9 cellular contexts compared by ENCODE assay signal in genomic region chr12:122982494-122982850, GRCh38. TPM values are rescaled to one million over a fixed set of nuclear protein-coding genes. Genes with fewer than 3 reads are reported as not detected.
DNase-seq lines count a peak whose midpoint lies in the region; ATAC-seq and TF ChIP-seq lines count a peak whose summit lies in the region.
"Had no signal": no experiment of that assay in that cellular context is flagged by ENCODE, and none has a peak within 500 bp of the region (broad histone marks: within the 10 kb centered on the region; RNA-seq: fewer than 3 reads in every experiment).

No MANE protein-coding gene starts in this region.

- H3K27ac ChIP-seq in left ventricle myocardium inferior (replicated peaks) (peak overlapping the region; percentile 70), vagina (peak overlapping the region; percentile 83)
- H3K27ac ChIP-seq: KMS-11 had no signal

- TF ChIP-seq POLR2A in vagina (IDR thresholded peaks at IDR 0.05) = no peak

- no peak for DNase-seq in left ventricle myocardium inferior
- no peak for DNase-seq in Right ventricle myocardium inferior (ENCODE audit: missing footprints)
- no peak for DNase-seq in activated naive CD8-positive, alpha-beta T cell treated with anti-CD3 and anti-CD28 coated beads for 36 hours
- DNase-seq in memory B cell (ENCODE audit: low spot score in 2 of 2) = no peak
- DNase-seq in vagina (ENCODE audit: extremely low spot score in 2 of 2) = no peak
- no peak for DNase-seq in NCI-H1105 (lab: John Stamatoyannopoulos, UW)
- no peak for DNase-seq in HuH-7.5 (ENCODE audit: low spot score)
- no peak for DNase-seq in NCI-H1048 (lab: John Stamatoyannopoulos, UW)

- no peaks in the 10 kb centered on the region for H3K9me3 Mint-ChIP-seq in activated naive CD8-positive, alpha-beta T cell treated with anti-CD3 and anti-CD28 coated beads for 36 hours
- H3K9me3 Mint-ChIP-seq in memory B cell = no peaks in the 10 kb centered on the region

- intact Hi-C loops in left ventricle myocardium inferior (cut with micrococcal nuclease) = loop anchor here (10.0 kb wide), 1 partner anchor 252 kb away; the partner anchor contains the start of genes MPHOSPH9 and MTRFR
- intact Hi-C loops in Right ventricle myocardium inferior (cut with DNase I) = loop anchor here (5.0 kb wide), 2 partner anchors 170 to 255 kb away; partner anchors contain the start of gene PITPNM2
- intact Hi-C loops in vagina (cut with DNase I) = loop anchor here (5.0 kb wide), 1 partner anchor 250 kb away; the partner anchor contains the start of genes MPHOSPH9 and MTRFR

- no peak for TF ChIP-seq CTCF in left ventricle myocardium inferior (IDR thresholded peaks at IDR 0.05; ENCODE audit: borderline replicate concordance)
- no peak for TF ChIP-seq CTCF in vagina (IDR thresholded peaks at IDR 0.05)

- H3K36me3 Mint-ChIP-seq in activated naive CD8-positive, alpha-beta T cell treated with anti-CD3 and anti-CD28 coated beads for 36 hours = peaks cover 16% of the 10 kb centered on the region
- H3K36me3 Mint-ChIP-seq in memory B cell = peaks cover 9% of the 10 kb centered on the region

- H3K4me3 ChIP-seq in left ventricle myocardium inferior (peak overlapping the region; percentile 99), vagina (peak overlapping the region; percentile 81 to 93)

- H3K9me3 ChIP-seq in left ventricle myocardium inferior (replicated peaks) (no peaks in the 10 kb centered on the region), vagina (no peaks in the 10 kb centered on the region)

- H3K4me1 Mint-ChIP-seq in activated naive CD8-positive, alpha-beta T cell treated with anti-CD3 and anti-CD28 coated beads for 36 hours = peaks cover 39% of the 10 kb centered on the region
- peaks cover 30% of the 10 kb centered on the region for H3K4me1 Mint-ChIP-seq in memory B cell

- no peaks in the 10 kb centered on the region for H3K27me3 ChIP-seq in left ventricle myocardium inferior (ENCODE audit: low read depth)
- no peaks in the 10 kb centered on the region for H3K27me3 ChIP-seq in vagina

- ATAC-seq in Right ventricle myocardium inferior (no peak), memory B cell (ENCODE audit: low read depth) (no peak)

- H3K4me3 Mint-ChIP-seq in activated naive CD8-positive, alpha-beta T cell treated with anti-CD3 and anti-CD28 coated beads for 36 hours = peak overlapping the region; percentile 93
- peak overlapping the region; percentile 93 for H3K4me3 Mint-ChIP-seq in memory B cell

- H3K4me1 ChIP-seq in left ventricle myocardium inferior = peaks cover 81% of the 10 kb centered on the region
- peaks cover 73% of the 10 kb centered on the region for H3K4me1 ChIP-seq in vagina

- peaks cover 33% of the 10 kb centered on the region for H3K36me3 ChIP-seq in left ventricle myocardium inferior
- H3K36me3 ChIP-seq in vagina = peaks cover 0 to 23% of the 10 kb centered on the region in 2 donors

- H3K27me3 Mint-ChIP-seq in activated naive CD8-positive, alpha-beta T cell treated with anti-CD3 and anti-CD28 coated beads for 36 hours = no peaks in the 10 kb centered on the region
- H3K27me3 Mint-ChIP-seq in memory B cell = no peaks in the 10 kb centered on the region

- H3K27ac Mint-ChIP-seq in activated naive CD8-positive, alpha-beta T cell treated with anti-CD3 and anti-CD28 coated beads for 36 hours = peak overlapping the region; percentile 90
- H3K27ac Mint-ChIP-seq in memory B cell = no peak overlapping the region

RNA-seq across cellular contexts. Expression of gene ARL6IP4, which starts 2.0 kb away (rescaled TPM):
- total RNA-seq in left ventricle myocardium inferior (156 TPM), Right ventricle myocardium inferior (158 TPM), vagina (147 TPM)
- total RNA-seq in activated naive CD8-positive, alpha-beta T cell treated with anti-CD3 and anti-CD28 coated beads for 36 hours = 100 to 1,000 TPM; 165 to 168 TPM

RNA-seq across cellular contexts. Expression of gene OGFOD2, which starts 7.4 kb away (rescaled TPM):
- 14.9 TPM for total RNA-seq in left ventricle myocardium inferior
- total RNA-seq in Right ventricle myocardium inferior = 16.2 TPM
- total RNA-seq in activated naive CD8-positive, alpha-beta T cell treated with anti-CD3 and anti-CD28 coated beads for 36 hours = 10 to 100 TPM; 26.8 to 31.8 TPM
- total RNA-seq in vagina = 26.0 TPM

RNA-seq across cellular contexts. Expression of gene ABCB9, which starts 16.2 kb away (rescaled TPM):
- total RNA-seq in left ventricle myocardium inferior (1.6 TPM), Right ventricle myocardium inferior (4.4 TPM), vagina (4.2 TPM)
- total RNA-seq in activated naive CD8-positive, alpha-beta T cell treated with anti-CD3 and anti-CD28 coated beads for 36 hours = 1 to 10 TPM; 3.6 TPM
